12 cellular contexts compared by ENCODE assay signal in the genomic region with DNA sequence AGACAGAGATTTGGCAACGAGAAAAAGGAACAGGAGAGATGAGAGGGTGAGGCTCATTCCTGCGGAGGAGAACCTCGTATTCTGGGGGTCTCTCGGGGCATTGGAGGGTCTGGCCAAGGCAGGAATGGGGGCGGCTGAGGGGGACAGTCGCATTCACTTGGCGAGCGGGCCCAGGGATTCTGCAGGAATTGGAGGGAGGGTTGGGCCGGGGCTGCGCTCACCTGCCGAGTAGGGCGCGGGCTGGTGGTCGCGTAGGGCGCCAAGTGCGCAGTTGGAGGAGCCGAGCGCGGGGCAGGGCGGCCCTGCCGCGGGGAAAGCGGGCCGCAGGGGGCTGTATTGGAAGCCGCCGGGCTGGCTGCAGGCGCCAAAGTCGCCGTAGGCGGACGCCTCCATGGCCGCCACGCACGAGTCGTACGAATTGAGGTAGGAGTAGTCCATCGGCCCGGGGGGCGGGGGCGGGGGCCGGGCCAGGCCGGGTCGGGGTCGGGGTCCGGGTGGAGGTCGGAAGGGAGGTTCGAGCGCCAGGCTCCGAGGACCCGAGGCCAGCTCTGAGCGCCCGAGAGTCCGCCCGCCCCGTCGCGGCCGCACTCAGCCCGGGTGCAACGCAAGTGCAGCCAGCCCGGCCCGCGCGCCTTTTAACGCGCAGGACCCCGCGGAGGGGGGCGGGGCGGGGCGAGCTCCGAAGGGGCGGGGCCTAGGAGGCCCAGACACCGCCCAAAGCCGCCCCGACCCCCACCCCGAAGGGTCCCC. TPM values are rescaled to one million over a fixed set of nuclear protein-coding genes. Genes with fewer than 3 reads are reported as not detected.
DNase-seq lines count a peak whose midpoint lies in the region; ATAC-seq and TF ChIP-seq lines count a peak whose summit lies in the region.
"Had no signal": no experiment of that assay in that cellular context is flagged by ENCODE, and none has a peak within 500 bp of the region (broad histone marks: within the 10 kb centered on the region; RNA-seq: fewer than 3 reads in every experiment).

A gene (minus strand): TSS at position 610 of the 750 bp plus-strand sequence. CDS start 172 bp downstream, at position 438.

- no peak for TF ChIP-seq POLR2A in breast epithelium (IDR thresholded peaks at IDR 0.05)
- TF ChIP-seq POLR2A in testis (IDR thresholded peaks at IDR 0.05) = no peak

- H3K36me3 ChIP-seq in breast epithelium (no peaks in the 10 kb centered on the region), mammary epithelial cell (ENCODE audit: insufficient read depth, low read length) (no peaks in the 10 kb centered on the region), ascending aorta (no peaks in the 10 kb centered on the region), lower lobe of right lung (no peaks in the 10 kb centered on the region), testis (ENCODE audit: low read depth, missing control alignments) (no peaks in the 10 kb centered on the region), HAP-1 (replicated peaks) (no peaks in the 10 kb centered on the region), tibial artery (no peaks in the 10 kb centered on the region)

- H3K4me1 ChIP-seq in breast epithelium = peaks cover 0 to 15% of the 10 kb centered on the region in 2 donors
- peaks cover 9% of the 10 kb centered on the region for H3K4me1 ChIP-seq in mammary epithelial cell (ENCODE audit: insufficient read depth, low read length)
- H3K4me1 ChIP-seq in ascending aorta = peaks cover 7 to 22% of the 10 kb centered on the region in 2 donors
- H3K4me1 ChIP-seq in lower lobe of right lung = peaks cover 29% of the 10 kb centered on the region
- peaks cover 15% of the 10 kb centered on the region for H3K4me1 ChIP-seq in testis
- H3K4me1 ChIP-seq in HAP-1 = peaks cover 3% of the 10 kb centered on the region; the same call in 1 of the 2 replicates
- peaks cover 0 to 41% (median 34%) of the 10 kb centered on the region in 4 donors for H3K4me1 ChIP-seq in tibial artery

- no peak within 1 kb of the TSS for H3K27ac ChIP-seq in breast epithelium
- no peak within 1 kb of the TSS for H3K27ac ChIP-seq in mammary epithelial cell (ENCODE audit: insufficient read depth, low read depth, low read length)
- H3K27ac ChIP-seq in ascending aorta = no peak within 1 kb of the TSS
- H3K27ac ChIP-seq in lower lobe of right lung = no peak within 1 kb of the TSS
- no peak within 1 kb of the TSS for H3K27ac ChIP-seq in testis
- no peak within 1 kb of the TSS for H3K27ac ChIP-seq in tibial artery
- H3K27ac ChIP-seq: C4-2B had no signal

- ATAC-seq in lower lobe of right lung = no peak

- no peaks in the 10 kb centered on the region for H4K20me1 ChIP-seq in mammary epithelial cell (ENCODE audit: insufficient read depth, low read length)

- WGBS in mammary epithelial cell (ENCODE audit: low coverage, missing lambda C conversion rate) = 90% methylated on average over 2 of the region's 78 CpGs
- WGBS in testis, 2 donors = 7 to 8% methylated on average over 28 to 46 of the region's 78 CpGs

- H3K9me3 ChIP-seq in breast epithelium (no peaks in the 10 kb centered on the region), mammary epithelial cell (replicated peaks; ENCODE audit: insufficient read depth, low read length) (no peaks in the 10 kb centered on the region), ascending aorta (no peaks in the 10 kb centered on the region), lower lobe of right lung (no peaks in the 10 kb centered on the region), testis (no peaks in the 10 kb centered on the region), HAP-1 (no peaks in the 10 kb centered on the region), tibial artery (no peaks in the 10 kb centered on the region)

- dilution Hi-C loops in mammary epithelial cell (cut with HindIII; ENCODE audit: low sequenced_read_pairs) = no loop called here

- peak within 1 kb of the TSS in 2 of 3 donors; percentile 45 to 57 for H3K4me3 ChIP-seq in breast epithelium
- H3K4me3 ChIP-seq in mammary epithelial cell (replicated peaks in 1 of 3; ENCODE audit: insufficient read depth in 1 of 3, low read depth in 2 of 3, low read length in 3 of 3) = no peak within 1 kb of the TSS
- H3K4me3 ChIP-seq in ascending aorta = peak within 1 kb of the TSS; percentile 27 to 33
- peak within 1 kb of the TSS; percentile 14 for H3K4me3 ChIP-seq in lower lobe of right lung
- peak within 1 kb of the TSS; percentile 29 to 55 for H3K4me3 ChIP-seq in testis
- H3K4me3 ChIP-seq in HAP-1 = no peak within 1 kb of the TSS
- peak within 1 kb of the TSS in 1 of 2 donors; percentile 10 for H3K4me3 ChIP-seq in tibial artery

- no peak within 1 kb of the TSS for H2AFZ ChIP-seq in mammary epithelial cell (ENCODE audit: low read depth, low read length)

- intact Hi-C loops in breast epithelium (cut with DNase I; ENCODE audit: low total_unique reads) = loop anchor here (10.0 kb wide), 1 partner anchor 219 kb away; no protein-coding TSS in a partner anchor
- intact Hi-C loops in mammary epithelial cell (cut with micrococcal nuclease) = no loop called here
- intact Hi-C loops in ascending aorta (cut with DNase I) = no loop called here
- intact Hi-C loops in lower lobe of right lung (cut with DNase I) = no loop called here
- intact Hi-C loops in testis (cut with DNase I; ENCODE audit: low total_unique reads) = no loop called here
- intact Hi-C loops in tibial artery (cut with DNase I; ENCODE audit: low total_unique reads) = no loop called here

- H3K4me2 ChIP-seq in mammary epithelial cell (ENCODE audit: insufficient read depth, low read depth, low read length) = no peak within 1 kb of the TSS

- TF ChIP-seq CTCF in breast epithelium (IDR thresholded peaks at IDR 0.05) (no peak), mammary epithelial cell (conservative IDR thresholded peaks at IDR 0.05 in 1 of 2, IDR thresholded peaks at IDR 0.05 in 1 of 2; ENCODE audit: extremely low read depth in 1 of 2, insufficient read depth in 1 of 2, low read depth in 1 of 2, low read length in 2 of 2) (no peak), ascending aorta (IDR thresholded peaks at IDR 0.05) (no peak), lower lobe of right lung (IDR thresholded peaks at IDR 0.05) (no peak), testis (IDR thresholded peaks at IDR 0.05) (no peak), tibial artery (IDR thresholded peaks at IDR 0.05) (no peak)

- H3K79me2 ChIP-seq in mammary epithelial cell (ENCODE audit: insufficient read depth, low read length) = no peaks in the 10 kb centered on the region

- H3K9ac ChIP-seq in mammary epithelial cell (ENCODE audit: insufficient read depth, low read length) = no peak within 1 kb of the TSS

- CTCF ChIA-PET in mammary epithelial cell (lab: Charles Lee; ENCODE audit: low non-redundant PET) = no interaction called here

- no TSS peak for BruUV-seq in mammary epithelial cell (replicated peaks; lab: Mats Ljungman, UMichigan)

- H3K27me3 ChIP-seq in breast epithelium = peaks cover 6 to 29% of the 10 kb centered on the region in 2 donors
- H3K27me3 ChIP-seq in mammary epithelial cell (ENCODE audit: insufficient read depth, low read length) = peaks cover 14% of the 10 kb centered on the region
- peaks cover 25% of the 10 kb centered on the region for H3K27me3 ChIP-seq in ascending aorta
- H3K27me3 ChIP-seq in lower lobe of right lung (ENCODE audit: low read depth) = peaks cover 88% of the 10 kb centered on the region
- peaks cover 4% of the 10 kb centered on the region for H3K27me3 ChIP-seq in testis
- peaks cover 27% of the 10 kb centered on the region for H3K27me3 ChIP-seq in HAP-1 (ENCODE audit: low read depth)
- peaks cover 12 to 73% of the 10 kb centered on the region in 2 donors for H3K27me3 ChIP-seq in tibial artery

- in situ Hi-C loops in mammary epithelial cell (cut with MboI; ENCODE audit: low sequenced_read_pairs in 2 of 2) (no loop called here), HAP-1 (cut with MboI; ENCODE audit: low sequenced_read_pairs) (no loop called here)

- DNase-seq in breast epithelium (ENCODE audit: low spot score in 2 of 2) (no peak), mammary epithelial cell (no peak), ascending aorta (ENCODE audit: low spot score in 2 of 2) (no peak), lower lobe of right lung (no peak), testis (no peak), HAP-1 (ENCODE audit: low spot score in 2 of 2) (no peak), NCI-H748 (lab: John Stamatoyannopoulos, UW; ENCODE audit: unreplicated experiment) (no peak), tibial artery (no peak)
- DNase-seq: nucleus accumbens; stimulated activated CD4-positive, alpha-beta T cell treated with anti-CD3 and anti-CD28 coated beads, Interleukin-4, amount 100 ng/mL, for 4 hours had no signal

RNA-seq across cellular contexts. Expression of the gene that starts here (rescaled TPM):
- not detected for total RNA-seq in breast epithelium
- total RNA-seq in mammary epithelial cell = not detected
- not detected for polyA plus RNA-seq in mammary epithelial cell
- not detected for polyA minus RNA-seq in mammary epithelial cell
- total RNA-seq in ascending aorta = not detected
- not detected for total RNA-seq in lower lobe of right lung
- total RNA-seq in testis = 1 to 10 TPM; 1.3 to 2.0 TPM
- polyA plus RNA-seq in testis (ENCODE audit: insufficient read depth, low read depth, low replicate concordance) = 1.6 TPM
- total RNA-seq: dermis microvascular lymphatic vessel endothelial cell had no signal

Comparison
In these comparisons a context has a peak if more than half of its experiments do, and no peak if none do; other contexts are left out.
1. H3K4me3 ChIP-seq: peak in breast epithelium (2 of 3), ascending aorta (2 of 2), lower lobe of right lung (single experiment) and testis (2 of 2); none in mammary epithelial cell (0 of 3) and HAP-1 (single experiment).